ENCODE assay signal across 11 cellular contexts in genomic region chr7:34900891-34901493, GRCh38.
A peak's percentile ranks its signal among the peaks of the same experiment; 100 is the strongest.
DNase-seq lines count a peak whose midpoint lies in the region; ATAC-seq and TF ChIP-seq lines count a peak whose summit lies in the region.
"Had no signal": no experiment of that assay in that cellular context is flagged by ENCODE, and none has a peak within 500 bp of the region (broad histone marks: within the 10 kb centered on the region; RNA-seq: fewer than 3 reads in every experiment).

No MANE protein-coding gene starts in this region.

- no peak overlapping the region for H3K4me2 ChIP-seq in PC-9
- H3K4me2 ChIP-seq: hepatocyte had no signal

- no TSS peak for BruUV-seq in PC-9 (replicated peaks; lab: Mats Ljungman, UMichigan)

- H3K4me1 ChIP-seq in PC-9 (replicated peaks; ENCODE audit: insufficient read depth): no peaks in the 10 kb centered on the region

- H2AFZ ChIP-seq in PC-9: no peak overlapping the region
- H2AFZ ChIP-seq: hepatocyte had no signal

- TF ChIP-seq CTCF in GM13976 (IDR thresholded peaks at IDR 0.05; ENCODE audit: borderline replicate concordance, control extremely low read depth, extremely low read depth, insufficient read depth, missing control alignments) (peak; percentile 14), PC-9 (conservative IDR thresholded peaks at IDR 0.05) (peak; percentile 45), RWPE1 (conservative IDR thresholded peaks at IDR 0.05; ENCODE audit: low read depth) (no peak)

- no peaks in the 10 kb centered on the region for H3K9me2 ChIP-seq in PC-9 (ENCODE audit: insufficient read depth)

- no peaks in the 10 kb centered on the region for H4K20me1 ChIP-seq in PC-9 (ENCODE audit: insufficient read depth)

- H3K36me3 ChIP-seq in PC-9 (ENCODE audit: low read depth): no peaks in the 10 kb centered on the region

- H3K27ac ChIP-seq in PC-9: no peak overlapping the region
- H3K27ac ChIP-seq in RWPE1: no peak overlapping the region
- H3K27ac ChIP-seq: hepatocyte had no signal

- no peaks in the 10 kb centered on the region for H3K27me3 ChIP-seq in PC-9 (ENCODE audit: insufficient read depth, low read depth)
- H3K27me3 ChIP-seq: hepatocyte had no signal

- H3K4me3 ChIP-seq in PC-9: no peak overlapping the region
- H3K4me3 ChIP-seq: hepatocyte had no signal

- peak; percentile 76 for ATAC-seq in HG02759 (IDR thresholded peaks at IDR 0.05; ENCODE audit: unreplicated experiment)
- ATAC-seq in left lobe of liver: no peak

- DNase-seq in GM13976 (ENCODE audit: low spot score) (peak; percentile 43), PC-9 (no peak), iPS-NIHi11 (ENCODE audit: low spot score) (peak; percentile 68), RWPE1 (ENCODE audit: low spot score) (no peak), left lobe of liver (ENCODE audit: low spot score) (no peak), NCI-H2081 treated with DMSO at 0.1 percent for 48 hours (lab: John Stamatoyannopoulos, UW) (no peak)
- no peak for DNase-seq in activated CD4-positive, alpha-beta T cell treated with anti-CD3 and anti-CD28 coated beads for 1 hour
- DNase-seq: activated T-cell treated with anti-CD3 and anti-CD28 coated beads, Interleukin-2, amount 50 U/mL, for 24 hours; NCI-H2029 treated with DMSO at 0.1 percent for 48 hours had no signal

- CTCF ChIA-PET in PC-9 (lab: Charles Lee) (no interaction called here), RWPE1 (lab: Yijun Ruan, JAX) (no interaction called here)

- H3K79me2 ChIP-seq in PC-9 (ENCODE audit: low read depth): no peaks in the 10 kb centered on the region
- H3K79me2 ChIP-seq: hepatocyte had no signal

- in situ Hi-C loops in GM13976 (cut with MboI; ENCODE audit: low sequenced_read_pairs, unreplicated experiment): no loop called here

- POLR2A ChIA-PET in PC-9 (lab: Charles Lee; ENCODE audit: unreplicated experiment) (no interaction called here), RWPE1 (lab: Yijun Ruan, JAX; ENCODE audit: low non-redundant PET) (no interaction called here)

- H3F3A ChIP-seq in PC-9 (ENCODE audit: insufficient read depth, low read depth): no peaks in the 10 kb centered on the region

- intact Hi-C loops in PC-9 (cut with micrococcal nuclease; ENCODE audit: unreplicated experiment): no loop called here

- H3K9me3 ChIP-seq in PC-9 (ENCODE audit: insufficient read depth, low read depth): no peaks in the 10 kb centered on the region; the same call in 1 of the 2 replicates

Comparison
In these comparisons a context has a peak if more than half of its experiments do, and no peak if none do; other contexts are left out.
1. DNase-seq: peak in GM13976 (single experiment) and iPS-NIHi11 (single experiment); none in PC-9 (0 of 2), RWPE1 (single experiment), left lobe of liver (single experiment), activated CD4-positive, alpha-beta T cell treated with anti-CD3 and anti-CD28 coated beads for 1 hour (single experiment) and NCI-H2081 treated with DMSO at 0.1 percent for 48 hours (single experiment).